In genomic region chr22:39292561-39293074, GRCh38 we compare ENCODE assay signal across 8 cellular contexts. TPM values are rescaled to one million over a fixed set of nuclear protein-coding genes. Genes with fewer than 3 reads are reported as not detected.
DNase-seq lines count a peak whose midpoint lies in the region; ATAC-seq, FAIRE-seq and TF ChIP-seq lines count a peak whose summit lies in the region.

No MANE protein-coding gene starts in this region.

- H3K4me1 ChIP-seq in breast epithelium = peaks cover 20 to 37% of the 10 kb centered on the region in 2 donors
- peaks cover 40 to 42% of the 10 kb centered on the region in 2 donors for H3K4me1 ChIP-seq in kidney (ENCODE audit: control insufficient read depth in 1 of 2, insufficient read depth in 1 of 2, low read depth in 1 of 2, low read length in 2 of 2)
- H3K4me1 ChIP-seq in smooth muscle cell (ENCODE audit: low read depth) = peaks cover 6% of the 10 kb centered on the region

- no peaks in the 10 kb centered on the region for H3K36me3 Mint-ChIP-seq in immature natural killer cell

- ATAC-seq in GM18520 (IDR thresholded peaks at IDR 0.05; ENCODE audit: unreplicated experiment) = no peak

- H3K36me3 ChIP-seq in breast epithelium (no peaks in the 10 kb centered on the region), kidney (ENCODE audit: control insufficient read depth in 1 of 2, insufficient read depth in 2 of 2, low read length in 2 of 2) (no peaks in the 10 kb centered on the region), smooth muscle cell (ENCODE audit: low read depth) (no peaks in the 10 kb centered on the region)

- TF ChIP-seq CTCF in breast epithelium (IDR thresholded peaks at IDR 0.05) = peak in 1 of 3 donors; percentile 7
- no peak for TF ChIP-seq CTCF in kidney (IDR thresholded peaks at IDR 0.05; ENCODE audit: borderline replicate concordance, extremely low read depth, insufficient read depth)
- TF ChIP-seq CTCF in smooth muscle cell (IDR thresholded peaks at IDR 0.05; ENCODE audit: borderline replicate concordance, insufficient read depth, poor library complexity, severe bottlenecking) = no peak

- DNase-seq in DMS153 (lab: John Stamatoyannopoulos, UW) = peak; percentile 87
- DNase-seq in NCI-H146 (lab: John Stamatoyannopoulos, UW) = peak; percentile 89
- DNase-seq in breast epithelium (ENCODE audit: low spot score in 2 of 2) = peak; percentile 96 to 98
- DNase-seq in kidney = peak; percentile 97
- peak; percentile 32 for DNase-seq in smooth muscle cell (lab: John Stamatoyannopoulos, UW; ENCODE audit: unreplicated experiment)
- no peak for DNase-seq in immature natural killer cell
- no peak for DNase-seq in T-helper 2 cell

- H3K9ac ChIP-seq in kidney (ENCODE audit: low read length in 2 of 2) = peak overlapping the region in 1 of 2 donors; percentile 61
- H3K9ac ChIP-seq in smooth muscle cell (ENCODE audit: low read depth) = no peak overlapping the region

- peak overlapping the region in 1 of 3 donors; percentile 32 for H3K4me3 ChIP-seq in breast epithelium
- H3K4me3 ChIP-seq in kidney (ENCODE audit: low read length in 2 of 2) = no peak overlapping the region
- no peak overlapping the region for H3K4me3 ChIP-seq in smooth muscle cell

- H3F3A ChIP-seq in smooth muscle cell (ENCODE audit: low read depth) = no peaks in the 10 kb centered on the region

- H3K27ac Mint-ChIP-seq in immature natural killer cell = no peak overlapping the region

- FAIRE-seq in kidney (lab: Jason Lieb, UNC) = no peak

- H3K9me3 ChIP-seq in breast epithelium (no peaks in the 10 kb centered on the region), kidney (ENCODE audit: control insufficient read depth in 1 of 2, low read length in 2 of 2) (no peaks in the 10 kb centered on the region), smooth muscle cell (replicated peaks; ENCODE audit: low read depth) (no peaks in the 10 kb centered on the region)

- WGBS in smooth muscle cell (ENCODE audit: low lambda C conversion rate) = 21% methylated on average over 12 of the region's 12 CpGs

- intact Hi-C loops in breast epithelium (cut with DNase I; ENCODE audit: low total_unique reads) (loop anchor here (5.0 to 10.0 kb wide), 2 partner anchors 48 to 560 kb away; partner anchors contain the start of gene PDGFB), kidney (cut with DNase I) (no loop called here)

- H3K4me2 ChIP-seq in smooth muscle cell = peak overlapping the region; percentile 44

- H3K9me3 Mint-ChIP-seq in immature natural killer cell = no peaks in the 10 kb centered on the region

- H3K79me2 ChIP-seq in smooth muscle cell (ENCODE audit: low read depth) = no peaks in the 10 kb centered on the region

- H3K4me3 Mint-ChIP-seq in immature natural killer cell = no peak overlapping the region

- peaks cover 2 to 5% (median 3%) of the 10 kb centered on the region in 3 donors for H3K27me3 Mint-ChIP-seq in immature natural killer cell (ENCODE audit: low read depth in 3 of 3)

- H3K27ac ChIP-seq in breast epithelium (peak overlapping the region; percentile 95 to 96), kidney (ENCODE audit: low read depth in 2 of 2, low read length in 2 of 2) (peak overlapping the region; percentile 71 to 95), smooth muscle cell (ENCODE audit: low read depth) (peak overlapping the region; percentile 32)

- H3K27me3 ChIP-seq in breast epithelium = no peaks in the 10 kb centered on the region
- no peaks in the 10 kb centered on the region for H3K27me3 ChIP-seq in smooth muscle cell (ENCODE audit: low read depth)

- peak; percentile 34 for TF ChIP-seq POLR2A in breast epithelium (IDR thresholded peaks at IDR 0.05)

- H3K4me1 Mint-ChIP-seq in immature natural killer cell = peaks cover 0 to 2% of the 10 kb centered on the region in 2 donors

- H2AFZ ChIP-seq in smooth muscle cell (ENCODE audit: low read depth) = no peak overlapping the region

- no peaks in the 10 kb centered on the region for H4K20me1 ChIP-seq in smooth muscle cell (ENCODE audit: low read depth)

RNA-seq across cellular contexts. Expression of gene RPL3, which starts 26.8 kb away (rescaled TPM):
- total RNA-seq in breast epithelium (1,000 to 10,000 TPM; 1,827 to 3,262 (median 2,633) TPM), kidney (1,862 TPM), smooth muscle cell (1,022 and 1,136 TPM in 2 replicates)
- polyA plus RNA-seq in kidney (ENCODE audit: insufficient read depth, low read depth, low replicate concordance) (2,443 TPM), smooth muscle cell (717 and 749 TPM in 2 replicates), immature natural killer cell (1,000 to 10,000 TPM; 1,935 to 2,618 (median 1,953) TPM)

RNA-seq across cellular contexts. Expression of gene PDGFB, which starts 47.8 kb away (rescaled TPM):
- 10 to 100 TPM in 1 of 3 donors, 1 to 10 TPM in 2; 5.3 to 11.1 (median 8.5) TPM for total RNA-seq in breast epithelium
- total RNA-seq in kidney = 14.2 TPM
- polyA plus RNA-seq in kidney (ENCODE audit: insufficient read depth, low read depth, low replicate concordance) = 10.4 TPM
- 1.9 and 2.1 TPM in 2 replicates for total RNA-seq in smooth muscle cell
- polyA plus RNA-seq in smooth muscle cell = 0.31 and 3.0 TPM in 2 replicates
- under 1 TPM in 2 of 3 donors, not detected in 1; 0.58 to 0.61 TPM for polyA plus RNA-seq in immature natural killer cell

RNA-seq across cellular contexts. Expression of gene SYNGR1, which starts 57.2 kb away (rescaled TPM):
- total RNA-seq in breast epithelium (10 to 100 TPM in 2 of 3 donors, 1 to 10 TPM in 1; 6.9 to 22.3 (median 20.5) TPM), kidney (21.5 TPM), smooth muscle cell (12.0 and 26.7 TPM in 2 replicates)
- polyA plus RNA-seq in kidney (ENCODE audit: insufficient read depth, low read depth, low replicate concordance) (43.0 TPM), smooth muscle cell (55.7 and 58.0 TPM in 2 replicates), immature natural killer cell (10 to 100 TPM; 24.5 to 49.5 (median 27.0) TPM)

Comparison
In these comparisons a context has a peak if more than half of its experiments do, and no peak if none do; other contexts are left out.
1. DNase-seq: peak in DMS153 (single experiment), NCI-H146 (single experiment), breast epithelium (2 of 2), kidney (single experiment) and smooth muscle cell (single experiment); none in immature natural killer cell (0 of 3) and T-helper 2 cell (0 of 5).
2. H3K27ac ChIP-seq: peak in every context shown above with its lines; median percentile 96 in breast epithelium; 83 in kidney; 32 in smooth muscle cell.